In genomic region chr20:59018817-59019216, GRCh38 we compare ENCODE assay signal across 19 cellular contexts. TPM values are rescaled to one million over a fixed set of nuclear protein-coding genes. Genes with fewer than 3 reads are reported as not detected.
A peak's percentile ranks its signal among the peaks of the same experiment; 100 is the strongest.
DNase-seq lines count a peak whose midpoint lies in the region; ATAC-seq and TF ChIP-seq lines count a peak whose summit lies in the region.
"Had no signal": no experiment of that assay in that cellular context is flagged by ENCODE, and none has a peak within 500 bp of the region (broad histone marks: within the 10 kb centered on the region; RNA-seq: fewer than 3 reads in every experiment).

No MANE protein-coding gene starts in this region.

- no peak for TF ChIP-seq POLR2A in Peyer's patch (IDR thresholded peaks at IDR 0.05)

- peaks cover 0 to 10% (median 0%) of the 10 kb centered on the region in 4 donors for H3K4me1 ChIP-seq in Peyer's patch
- H3K4me1 ChIP-seq: SJCRH30, tibial artery had no signal

- intact Hi-C loops in posterior vena cava (cut with DNase I), result no loop called here

- no peak overlapping the region for H3K27ac ChIP-seq in Peyer's patch
- H3K27ac ChIP-seq: adrenal gland, coronary artery, SJCRH30, tibial artery had no signal

- DNase-seq in Peyer's patch (peak in 2 of 3 donors; percentile 10 to 32), posterior vena cava (ENCODE audit: low spot score) (peak; percentile 62), NCI-H1092 treated with DMSO at 0.1 percent for 48 hours (lab: John Stamatoyannopoulos, UW) (no peak)
- DNase-seq in activated CD8-positive, alpha-beta memory T cell treated with anti-CD3 and anti-CD28 coated beads, Interleukin-2, amount 50 U/mL, for 48 hours, result peak; percentile 37
- DNase-seq: activated CD8-positive, alpha-beta T cell treated with anti-CD3 and anti-CD28 coated beads for 36 hours; CD8-positive, alpha-beta memory T cell; GDM1; Kasumi-1; natural killer cell; NCI-H187 treated with DMSO at 0.1 percent for 48 hours; NCI-H446; PC-3; SJCRH30; stimulated activated naive CD4-positive, alpha-beta T cell treated with Interleukin-2 at 50 U/mL for 16 hours; tibial artery had no signal

- no peak for ATAC-seq in GM18907 (IDR thresholded peaks at IDR 0.05; ENCODE audit: unreplicated experiment)
- ATAC-seq: activated CD8-positive, alpha-beta T cell treated with anti-CD3 and anti-CD28 coated beads for 36 hours; natural killer cell; PC-3 had no signal

- peaks cover 0 to 13% (median 0%) of the 10 kb centered on the region in 3 donors for H3K36me3 ChIP-seq in Peyer's patch

- no peak overlapping the region for H3K4me3 ChIP-seq in Peyer's patch
- H3K4me3 ChIP-seq: adrenal gland, coronary artery, SJCRH30, tibial artery had no signal

- no peak for TF ChIP-seq CTCF in Peyer's patch (IDR thresholded peaks at IDR 0.05)

- no peaks in the 10 kb centered on the region for H3K27me3 ChIP-seq in Peyer's patch
- H3K27me3 ChIP-seq: adrenal gland, SJCRH30, tibial artery had no signal

- H3K9me3 ChIP-seq in Peyer's patch, result no peaks in the 10 kb centered on the region
- H3K9me3 ChIP-seq: adrenal gland, SJCRH30, tibial artery had no signal

RNA-seq across cellular contexts. Expression of gene TUBB1, which starts 0.4 kb away (rescaled TPM):
- not detected for total RNA-seq in Peyer's patch
- under 1 TPM; 0.43 to 0.74 TPM for total RNA-seq in posterior vena cava
- total RNA-seq: activated CD8-positive, alpha-beta T cell treated with anti-CD3 and anti-CD28 coated beads for 36 hours; bronchial epithelial cell; CD8-positive, alpha-beta memory T cell; PC-3; SJCRH30 had no signal

RNA-seq across cellular contexts. Expression of gene CTSZ, which starts 11.8 kb away (rescaled TPM):
- total RNA-seq in Peyer's patch (100 to 1,000 TPM in 3 of 4 donors, 10 to 100 TPM in 1; 78.4 to 310 (median 274) TPM), posterior vena cava (100 to 1,000 TPM; 107 to 164 TPM)
- total RNA-seq: SJCRH30 had no signal

RNA-seq across cellular contexts. Expression of gene ATP5F1E, which starts 13.3 kb away (rescaled TPM):
- total RNA-seq in Peyer's patch (10 to 100 TPM; 20.6 to 34.0 (median 26.8) TPM), posterior vena cava (10 to 100 TPM; 58.3 to 74.7 TPM)

RNA-seq across cellular contexts. Expression of gene PRELID3B, which starts 23.8 kb away (rescaled TPM):
- total RNA-seq in Peyer's patch (100 to 1,000 TPM in 2 of 4 donors, 10 to 100 TPM in 2; 44.6 to 148 (median 86.5) TPM), posterior vena cava (10 to 100 TPM; 24.1 to 34.1 TPM)

RNA-seq across cellular contexts. Expression of gene NELFCD, which starts 37.8 kb away (rescaled TPM):
- total RNA-seq in Peyer's patch (10 to 100 TPM; 39.6 to 98.2 (median 65.1) TPM), posterior vena cava (10 to 100 TPM; 25.9 to 28.2 TPM)
